Comparison of ENCODE assay signal across 8 cellular contexts in genomic region chrX:14528629-14529287, GRCh38. TPM values are rescaled to one million over a fixed set of nuclear protein-coding genes. Genes with fewer than 3 reads are reported as not detected.
DNase-seq lines count a peak whose midpoint lies in the region; TF ChIP-seq lines count a peak whose summit lies in the region.

No MANE protein-coding gene starts in this region.

- DNase-seq in SIG-M5 treated with dmso at 0.1 percent for 504 hours (lab: John Stamatoyannopoulos, UW; ENCODE audit: unreplicated experiment) (peak; percentile 0), SIG-M5 (lab: John Stamatoyannopoulos, UW) (no peak), SK-N-DZ (ENCODE audit: low spot score) (peak; percentile 50), inferior parietal cortex (ENCODE audit: extremely low spot score) (peak; percentile 70), middle frontal gyrus (ENCODE audit: extremely low spot score, low spot score) (no peak)
- peak; percentile 54 to 66 for DNase-seq in stimulated activated CD4-positive, alpha-beta T cell treated with anti-CD3 and anti-CD28 coated beads, Interleukin-2, amount 100 ng/mL, for 24 hours

- peak overlapping the region; percentile 4 to 93 (median 89) for H3K27ac Mint-ChIP-seq in brain

- H3K9me3 Mint-ChIP-seq in brain: no peaks in the 10 kb centered on the region

- no peaks in the 10 kb centered on the region for H3K27me3 Mint-ChIP-seq in brain

- H3K36me3 Mint-ChIP-seq in brain: no peaks in the 10 kb centered on the region

- H3K4me3 Mint-ChIP-seq in brain: peak overlapping the region; percentile 82 to 95 (median 87)

- peaks cover 4% of the 10 kb centered on the region for H3K4me1 Mint-ChIP-seq in brain

- peak; percentile 45 for TF ChIP-seq CTCF in LNCAP (IDR thresholded peaks at IDR 0.05)
- TF ChIP-seq CTCF in brain (conservative IDR thresholded peaks at IDR 0.05): peak; percentile 69 to 75

RNA-seq across cellular contexts. Expression of gene GLRA2, which starts 0.6 kb away (rescaled TPM):
- not detected in 2 replicates for polyA plus RNA-seq in SK-N-DZ (2014; cell fraction: cytosol; rRNA removed)
- polyA plus RNA-seq in SK-N-DZ (2014; cell fraction: nucleus; rRNA removed): not detected in 2 replicates
- 0.27 TPM for polyA plus RNA-seq in brain (ENCODE audit: insufficient read depth, low read depth, low replicate concordance)

Comparison
In these comparisons a context has a peak if more than half of its experiments do, and no peak if none do; other contexts are left out.
1. DNase-seq: peak in SIG-M5 treated with dmso at 0.1 percent for 504 hours (single experiment), SK-N-DZ (single experiment), inferior parietal cortex (single experiment) and stimulated activated CD4-positive, alpha-beta T cell treated with anti-CD3 and anti-CD28 coated beads, Interleukin-2, amount 100 ng/mL, for 24 hours (2 of 2); none in SIG-M5 (single experiment) and middle frontal gyrus (single experiment).